8 cellular contexts compared by ENCODE assay signal in the genomic region with DNA sequence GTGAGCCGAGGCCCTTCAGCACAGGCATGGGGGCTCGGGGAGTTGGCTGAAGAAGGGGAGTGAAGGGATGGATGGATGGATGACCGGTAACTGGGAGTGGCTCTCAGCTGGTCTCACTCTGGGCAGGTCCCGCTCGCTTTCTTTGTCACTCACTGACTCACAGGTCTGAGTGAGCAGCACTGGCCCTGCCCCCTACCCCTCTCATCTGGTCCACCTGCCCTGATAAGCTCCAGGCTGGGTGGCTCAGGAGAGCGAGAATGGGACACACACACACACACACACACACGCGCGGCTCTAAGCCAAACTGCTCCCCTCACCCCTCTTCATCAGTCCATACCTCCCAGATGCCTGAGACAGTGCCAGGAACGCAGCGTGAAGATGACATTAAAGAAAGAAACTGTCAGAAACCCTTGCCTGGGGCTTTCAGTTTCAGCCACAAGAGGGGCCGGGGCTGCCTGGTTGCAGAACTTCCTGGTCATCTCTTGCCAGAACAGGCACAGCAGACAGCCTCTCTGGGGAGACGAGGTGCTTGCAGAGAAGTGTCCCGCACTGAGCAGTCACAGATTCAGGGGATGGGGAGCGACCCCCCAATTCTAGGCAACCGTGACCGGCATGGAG. TPM values are rescaled to one million over a fixed set of nuclear protein-coding genes. Genes with fewer than 3 reads are reported as not detected.
A peak's percentile ranks its signal among the peaks of the same experiment; 100 is the strongest.
DNase-seq lines count a peak whose midpoint lies in the region; ATAC-seq and TF ChIP-seq lines count a peak whose summit lies in the region.

No MANE protein-coding gene starts in this region.

- no peak overlapping the region for H3K4me3 ChIP-seq in RWPE2 (ENCODE audit: severe bottlenecking)

- ATAC-seq in HG02759 (IDR thresholded peaks at IDR 0.05; ENCODE audit: unreplicated experiment) (peak; percentile 80), RWPE2 (ENCODE audit: low read depth) (peak; percentile 59), GM21737 (IDR thresholded peaks at IDR 0.05; ENCODE audit: unreplicated experiment) (no peak)

- DNase-seq in NCI-H2196 (lab: John Stamatoyannopoulos, UW; ENCODE audit: unreplicated experiment): peak; percentile 51
- no peak for DNase-seq in NCI-H2196 treated with DMSO at 0.1 percent for 48 hours (lab: John Stamatoyannopoulos, UW; ENCODE audit: unreplicated experiment)
- no peak for DNase-seq in RWPE2 (ENCODE audit: low spot score)
- DNase-seq in progenitor cell of endocrine pancreas (ENCODE audit: low spot score, unreplicated experiment): no peak
- no peak for DNase-seq in NCI-H1048 (lab: John Stamatoyannopoulos, UW)
- DNase-seq in HUDEP-2 (lab: John Stamatoyannopoulos, UW; ENCODE audit: unreplicated experiment in 76 of 76): no peak

- TF ChIP-seq CTCF in RWPE2 (IDR thresholded peaks at IDR 0.05; ENCODE audit: poor library complexity, severe bottlenecking) (no peak), progenitor cell of endocrine pancreas (IDR thresholded peaks at IDR 0.05; ENCODE audit: unreplicated experiment) (no peak)

- H3K4me1 Mint-ChIP-seq in progenitor cell of endocrine pancreas (ENCODE audit: low read depth): peaks cover 1% of the 10 kb centered on the region

- H3K9me3 ChIP-seq in RWPE2 (ENCODE audit: severe bottlenecking): no peaks in the 10 kb centered on the region

- H3K4me1 ChIP-seq in RWPE2 (ENCODE audit: insufficient read depth, poor library complexity, severe bottlenecking): no peaks in the 10 kb centered on the region

- no peaks in the 10 kb centered on the region for H3K36me3 Mint-ChIP-seq in progenitor cell of endocrine pancreas (ENCODE audit: insufficient read depth)

- H3K27ac Mint-ChIP-seq in progenitor cell of endocrine pancreas: peak overlapping the region; percentile 49

- H3K36me3 ChIP-seq in RWPE2 (ENCODE audit: low read depth): no peaks in the 10 kb centered on the region

- no peak overlapping the region for H3K27ac ChIP-seq in RWPE2 (ENCODE audit: poor library complexity, severe bottlenecking)

- peaks cover 31% of the 10 kb centered on the region for H3K27me3 ChIP-seq in RWPE2 (ENCODE audit: insufficient read depth, poor library complexity, severe bottlenecking)

- H3K9me3 Mint-ChIP-seq in progenitor cell of endocrine pancreas (ENCODE audit: low read depth): no peaks in the 10 kb centered on the region

- H3K27me3 Mint-ChIP-seq in progenitor cell of endocrine pancreas: peaks cover 65% of the 10 kb centered on the region

- H3K4me3 Mint-ChIP-seq in progenitor cell of endocrine pancreas (ENCODE audit: low read depth): peak overlapping the region; percentile 35

RNA-seq across cellular contexts. Expression of a gene that starts 16.5 kb away (rescaled TPM):
- total RNA-seq in progenitor cell of endocrine pancreas: 0.29 and 0.46 TPM in 2 replicates
